ENCODE assay signal across 1 cellular context in the genomic region with DNA sequence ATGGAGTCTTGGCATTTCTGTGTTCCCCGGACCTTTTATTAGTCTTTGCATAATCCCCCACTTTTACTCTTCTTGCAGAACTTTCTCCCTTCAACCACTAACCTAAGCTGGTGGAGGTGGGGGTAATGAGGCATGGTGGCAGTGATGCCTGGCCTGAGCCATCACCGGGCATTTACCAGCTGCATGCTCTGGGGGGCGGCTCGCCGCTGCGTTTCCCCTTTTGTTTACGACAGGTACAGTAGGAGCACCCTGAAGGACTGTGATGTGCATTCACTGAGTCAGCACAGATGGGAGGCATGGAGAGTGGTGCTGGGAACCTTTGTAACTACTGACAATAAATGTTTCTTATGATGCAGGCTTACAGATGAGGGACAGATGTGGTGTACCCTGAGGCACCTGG.
TF ChIP-seq lines count a peak whose summit lies in the region.

No MANE protein-coding gene starts in this region.

TF ChIP-seq in GM23338, 12 proteins besides CTCF, POLR2A, EP300 and RAD21 (continued from another document):
- TF ChIP-seq, protein P1, sequence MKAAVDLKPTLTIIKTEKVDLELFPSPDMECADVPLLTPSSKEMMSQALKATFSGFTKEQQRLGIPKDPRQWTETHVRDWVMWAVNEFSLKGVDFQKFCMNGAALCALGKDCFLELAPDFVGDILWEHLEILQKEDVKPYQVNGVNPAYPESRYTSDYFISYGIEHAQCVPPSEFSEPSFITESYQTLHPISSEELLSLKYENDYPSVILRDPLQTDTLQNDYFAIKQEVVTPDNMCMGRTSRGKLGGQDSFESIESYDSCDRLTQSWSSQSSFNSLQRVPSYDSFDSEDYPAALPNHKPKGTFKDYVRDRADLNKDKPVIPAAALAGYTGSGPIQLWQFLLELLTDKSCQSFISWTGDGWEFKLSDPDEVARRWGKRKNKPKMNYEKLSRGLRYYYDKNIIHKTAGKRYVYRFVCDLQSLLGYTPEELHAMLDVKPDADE (IDR thresholded peaks at IDR 0.05): no peak
- TF ChIP-seq, protein P2, sequence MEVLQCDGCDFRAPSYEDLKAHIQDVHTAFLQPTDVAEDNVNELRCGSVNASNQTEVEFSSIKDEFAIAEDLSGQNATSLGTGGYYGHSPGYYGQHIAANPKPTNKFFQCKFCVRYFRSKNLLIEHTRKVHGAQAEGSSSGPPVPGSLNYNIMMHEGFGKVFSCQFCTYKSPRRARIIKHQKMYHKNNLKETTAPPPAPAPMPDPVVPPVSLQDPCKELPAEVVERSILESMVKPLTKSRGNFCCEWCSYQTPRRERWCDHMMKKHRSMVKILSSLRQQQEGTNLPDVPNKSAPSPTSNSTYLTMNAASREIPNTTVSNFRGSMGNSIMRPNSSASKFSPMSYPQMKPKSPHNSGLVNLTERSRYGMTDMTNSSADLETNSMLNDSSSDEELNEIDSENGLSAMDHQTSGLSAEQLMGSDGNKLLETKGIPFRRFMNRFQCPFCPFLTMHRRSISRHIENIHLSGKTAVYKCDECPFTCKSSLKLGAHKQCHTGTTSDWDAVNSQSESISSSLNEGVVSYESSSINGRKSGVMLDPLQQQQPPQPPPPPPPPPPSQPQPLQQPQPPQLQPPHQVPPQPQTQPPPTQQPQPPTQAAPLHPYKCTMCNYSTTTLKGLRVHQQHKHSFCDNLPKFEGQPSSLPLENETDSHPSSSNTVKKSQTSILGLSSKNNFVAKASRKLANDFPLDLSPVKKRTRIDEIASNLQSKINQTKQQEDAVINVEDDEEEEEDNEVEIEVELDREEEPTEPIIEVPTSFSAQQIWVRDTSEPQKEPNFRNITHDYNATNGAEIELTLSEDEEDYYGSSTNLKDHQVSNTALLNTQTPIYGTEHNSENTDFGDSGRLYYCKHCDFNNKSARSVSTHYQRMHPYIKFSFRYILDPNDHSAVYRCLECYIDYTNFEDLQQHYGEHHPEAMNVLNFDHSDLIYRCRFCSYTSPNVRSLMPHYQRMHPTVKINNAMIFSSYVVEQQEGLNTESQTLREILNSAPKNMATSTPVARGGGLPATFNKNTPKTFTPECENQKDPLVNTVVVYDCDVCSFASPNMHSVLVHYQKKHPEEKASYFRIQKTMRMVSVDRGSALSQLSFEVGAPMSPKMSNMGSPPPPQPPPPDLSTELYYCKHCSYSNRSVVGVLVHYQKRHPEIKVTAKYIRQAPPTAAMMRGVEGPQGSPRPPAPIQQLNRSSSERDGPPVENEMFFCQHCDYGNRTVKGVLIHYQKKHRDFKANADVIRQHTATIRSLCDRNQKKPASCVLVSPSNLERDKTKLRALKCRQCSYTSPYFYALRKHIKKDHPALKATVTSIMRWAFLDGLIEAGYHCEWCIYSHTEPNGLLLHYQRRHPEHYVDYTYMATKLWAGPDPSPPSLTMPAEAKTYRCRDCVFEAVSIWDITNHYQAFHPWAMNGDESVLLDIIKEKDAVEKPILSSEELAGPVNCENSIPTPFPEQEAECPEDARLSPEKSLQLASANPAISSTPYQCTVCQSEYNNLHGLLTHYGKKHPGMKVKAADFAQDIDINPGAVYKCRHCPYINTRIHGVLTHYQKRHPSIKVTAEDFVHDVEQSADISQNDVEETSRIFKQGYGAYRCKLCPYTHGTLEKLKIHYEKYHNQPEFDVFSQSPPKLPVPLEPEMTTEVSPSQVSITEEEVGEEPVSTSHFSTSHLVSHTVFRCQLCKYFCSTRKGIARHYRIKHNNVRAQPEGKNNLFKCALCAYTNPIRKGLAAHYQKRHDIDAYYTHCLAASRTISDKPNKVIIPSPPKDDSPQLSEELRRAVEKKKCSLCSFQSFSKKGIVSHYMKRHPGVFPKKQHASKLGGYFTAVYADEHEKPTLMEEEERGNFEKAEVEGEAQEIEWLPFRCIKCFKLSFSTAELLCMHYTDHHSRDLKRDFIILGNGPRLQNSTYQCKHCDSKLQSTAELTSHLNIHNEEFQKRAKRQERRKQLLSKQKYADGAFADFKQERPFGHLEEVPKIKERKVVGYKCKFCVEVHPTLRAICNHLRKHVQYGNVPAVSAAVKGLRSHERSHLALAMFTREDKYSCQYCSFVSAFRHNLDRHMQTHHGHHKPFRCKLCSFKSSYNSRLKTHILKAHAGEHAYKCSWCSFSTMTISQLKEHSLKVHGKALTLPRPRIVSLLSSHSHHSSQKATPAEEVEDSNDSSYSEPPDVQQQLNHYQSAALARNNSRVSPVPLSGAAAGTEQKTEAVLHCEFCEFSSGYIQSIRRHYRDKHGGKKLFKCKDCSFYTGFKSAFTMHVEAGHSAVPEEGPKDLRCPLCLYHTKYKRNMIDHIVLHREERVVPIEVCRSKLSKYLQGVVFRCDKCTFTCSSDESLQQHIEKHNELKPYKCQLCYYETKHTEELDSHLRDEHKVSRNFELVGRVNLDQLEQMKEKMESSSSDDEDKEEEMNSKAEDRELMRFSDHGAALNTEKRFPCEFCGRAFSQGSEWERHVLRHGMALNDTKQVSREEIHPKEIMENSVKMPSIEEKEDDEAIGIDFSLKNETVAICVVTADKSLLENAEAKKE (CRISPR knock-in tag; IDR thresholded peaks at IDR 0.05): no peak
